Comparison of ENCODE assay signal across 23 cellular contexts in genomic region chr13:112771877-112772538, GRCh38.
DNase-seq lines count a peak whose midpoint lies in the region; ATAC-seq and TF ChIP-seq lines count a peak whose summit lies in the region.
"Had no signal": no experiment of that assay in that cellular context is flagged by ENCODE, and none has a peak within 500 bp of the region (broad histone marks: within the 10 kb centered on the region; RNA-seq: fewer than 3 reads in every experiment).

No MANE protein-coding gene starts in this region.

- H3K36me3 ChIP-seq in body of pancreas (replicated peaks in 1 of 2; ENCODE audit: insufficient read depth in 1 of 2, low read depth in 2 of 2): no peaks in the 10 kb centered on the region
- H3K36me3 ChIP-seq: adrenal gland, breast epithelium, ovary had no signal

- no peak for TF ChIP-seq CTCF in body of pancreas (IDR thresholded peaks at IDR 0.05)
- no peak for TF ChIP-seq CTCF in natural killer cell (IDR thresholded peaks at IDR 0.05)

- H3K27me3 Mint-ChIP-seq in natural killer cell (ENCODE audit: low read depth in 2 of 2): no peaks in the 10 kb centered on the region
- H3K27me3 Mint-ChIP-seq: activated CD4-positive, alpha-beta memory T cell treated with anti-CD3 and anti-CD28 coated beads for 36 hours; stimulated activated naive B cell treated with anti-CD40 and anti-IgM and Interleukin-4, amounts not matched to agents 10 μg/mL and 1 μg/mL and 100 μg/mL, for 72 hours had no signal

- no peaks in the 10 kb centered on the region for H3K9me3 Mint-ChIP-seq in natural killer cell
- H3K9me3 Mint-ChIP-seq: activated CD4-positive, alpha-beta memory T cell treated with anti-CD3 and anti-CD28 coated beads for 36 hours; CD8-positive, alpha-beta T cell; stimulated activated naive B cell treated with anti-CD40 and anti-IgM and Interleukin-4, amounts not matched to agents 10 μg/mL and 1 μg/mL and 100 μg/mL, for 72 hours; T-helper 2 cell treated with Interferon-gamma antibody and Interleukin-4, amounts not matched to agents 5 μg/mL and 100 μg/mL, for 36 hours; WTC11 had no signal

- ATAC-seq in body of pancreas: peak; percentile 57
- ATAC-seq in HG02938 (IDR thresholded peaks at IDR 0.05; ENCODE audit: unreplicated experiment): no peak
- no peak for ATAC-seq in natural killer cell
- no peak for ATAC-seq in HG03521 (IDR thresholded peaks at IDR 0.05; ENCODE audit: unreplicated experiment)
- ATAC-seq: CD8-positive, alpha-beta T cell; Panc1; stimulated activated naive B cell treated with anti-CD40 and anti-IgM and Interleukin-4, amounts not matched to agents 10 μg/mL and 1 μg/mL and 100 μg/mL, for 72 hours; WTC11 had no signal

- H3K4me3 ChIP-seq in body of pancreas: no peak overlapping the region
- H3K4me3 ChIP-seq: adrenal gland, breast epithelium, GM23248, ovary, SK-N-MC, tibial nerve had no signal

- H3K4me1 Mint-ChIP-seq in natural killer cell: peaks cover 29 to 35% of the 10 kb centered on the region in 2 donors

- H3K9me3 ChIP-seq in body of pancreas: no peaks in the 10 kb centered on the region
- H3K9me3 ChIP-seq: adrenal gland, breast epithelium, ovary, tibial nerve had no signal

- H3K27me3 ChIP-seq in body of pancreas: no peaks in the 10 kb centered on the region
- H3K27me3 ChIP-seq: adrenal gland, breast epithelium, ovary, tibial nerve had no signal

- DNase-seq in DMS79 (lab: John Stamatoyannopoulos, UW) (peak; percentile 81), LoVo (ENCODE audit: low spot score) (peak; percentile 1), body of pancreas (peak; percentile 47 to 66 (median 52)), posterior vena cava (ENCODE audit: low spot score) (peak; percentile 66), natural killer cell (no peak)
- DNase-seq: activated CD4-positive, alpha-beta memory T cell treated with anti-CD3 and anti-CD28 coated beads for 36 hours; activated gamma-delta T cell; adrenal gland; CD8-positive, alpha-beta T cell; GM23248; NCI-H2227 treated with DMSO at 0.1 percent for 48 hours; ovary; stimulated activated CD4-positive, alpha-beta T cell treated with anti-CD3 and anti-CD28 coated beads, Interleukin-1b, Interleukin-23, amount 100 ng/mL, for 48 hours; stimulated activated naive B cell treated with anti-CD40 and anti-IgM and Interleukin-4, amounts not matched to agents 10 μg/mL and 1 μg/mL and 100 μg/mL, for 72 hours had no signal

- no peak for TF ChIP-seq POLR2A in body of pancreas (IDR thresholded peaks at IDR 0.05)

- H3K27ac ChIP-seq in body of pancreas: peak overlapping the region in 2 of 4 donors; percentile 22 to 36
- H3K27ac ChIP-seq: adrenal gland, breast epithelium, GM23248, KMS-11, ovary, SK-N-MC, tibial nerve had no signal

- H3K4me1 ChIP-seq in body of pancreas: peaks cover 20% of the 10 kb centered on the region
- H3K4me1 ChIP-seq: breast epithelium had no signal

- H3K36me3 Mint-ChIP-seq in natural killer cell: no peaks in the 10 kb centered on the region
- H3K36me3 Mint-ChIP-seq: activated CD4-positive, alpha-beta memory T cell treated with anti-CD3 and anti-CD28 coated beads for 36 hours had no signal

- intact Hi-C loops in body of pancreas (cut with DNase I) (no loop called here), posterior vena cava (cut with DNase I) (no loop called here), natural killer cell (cut with micrococcal nuclease) (no loop called here)

- 20 to 25% methylated on average over 18 of the region's 18 CpGs for WGBS in body of pancreas, 2 donors

- no peak overlapping the region for H3K4me3 Mint-ChIP-seq in natural killer cell
- H3K4me3 Mint-ChIP-seq: activated CD4-positive, alpha-beta memory T cell treated with anti-CD3 and anti-CD28 coated beads for 36 hours; CD8-positive, alpha-beta T cell; stimulated activated naive B cell treated with anti-CD40 and anti-IgM and Interleukin-4, amounts not matched to agents 10 μg/mL and 1 μg/mL and 100 μg/mL, for 72 hours; T-helper 2 cell treated with Interferon-gamma antibody and Interleukin-4, amounts not matched to agents 5 μg/mL and 100 μg/mL, for 36 hours; WTC11 had no signal

- H3K27ac Mint-ChIP-seq in natural killer cell: no peak overlapping the region
- H3K27ac Mint-ChIP-seq: activated CD4-positive, alpha-beta memory T cell treated with anti-CD3 and anti-CD28 coated beads for 36 hours; CD8-positive, alpha-beta T cell; stimulated activated naive B cell treated with anti-CD40 and anti-IgM and Interleukin-4, amounts not matched to agents 10 μg/mL and 1 μg/mL and 100 μg/mL, for 72 hours; T-helper 2 cell treated with Interferon-gamma antibody and Interleukin-4, amounts not matched to agents 5 μg/mL and 100 μg/mL, for 36 hours had no signal
